Comparison of ENCODE assay signal across 11 cellular contexts in the genomic region with DNA sequence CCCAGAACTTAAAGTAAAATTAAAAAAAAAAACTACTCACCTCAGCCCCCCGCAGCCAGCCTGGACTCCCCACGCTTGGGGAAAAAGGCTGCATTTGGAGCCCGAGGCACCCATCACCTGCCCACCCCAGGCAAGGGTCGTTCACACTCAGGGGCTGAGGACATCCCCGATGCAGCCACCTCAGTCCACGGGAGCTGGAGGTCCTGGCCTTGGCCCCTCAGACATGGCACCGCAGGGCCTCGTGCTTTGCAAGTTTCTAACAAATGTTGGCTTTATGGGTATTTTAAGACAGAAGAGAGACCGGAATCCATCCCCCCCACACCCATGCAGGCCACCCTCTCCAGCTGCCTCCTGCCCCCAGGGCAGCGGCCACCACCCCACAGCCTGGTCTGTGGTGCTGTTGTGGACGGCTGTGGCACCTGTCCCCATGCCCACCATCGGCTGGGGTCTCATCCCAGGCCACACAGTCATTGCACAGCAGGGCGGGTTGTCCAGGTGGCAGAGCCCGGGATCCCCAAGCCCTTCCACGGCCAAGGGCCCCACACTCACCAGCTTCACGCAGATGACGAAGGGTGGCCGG.
"Had no signal": no experiment of that assay in that cellular context is flagged by ENCODE, and none has a peak within 500 bp of the region (broad histone marks: within the 10 kb centered on the region; RNA-seq: fewer than 3 reads in every experiment).

No MANE protein-coding gene starts in this region.

- H3K36me3 ChIP-seq: colonic mucosa, neural progenitor cell, thoracic aorta had no signal

- H3K9me3 ChIP-seq: colonic mucosa had no signal

- H3K4me1 Mint-ChIP-seq: activated CD4-positive, alpha-beta memory T cell treated with anti-CD3 and anti-CD28 coated beads, Interleukin-2, amount 10 ng/mL, durations not matched to agents 7 days and 5 days; activated naive CD8-positive, alpha-beta T cell treated with anti-CD3 and anti-CD28 coated beads for 36 hours; mesothelial cell of epicardium; neural progenitor cell had no signal

- H3K27ac ChIP-seq: colonic mucosa, heart right ventricle, neural progenitor cell, thoracic aorta had no signal

- H3K4me3 Mint-ChIP-seq: activated CD4-positive, alpha-beta memory T cell treated with anti-CD3 and anti-CD28 coated beads, Interleukin-2, amount 10 ng/mL, durations not matched to agents 7 days and 5 days; activated naive CD8-positive, alpha-beta T cell treated with anti-CD3 and anti-CD28 coated beads for 36 hours; mesothelial cell of epicardium; neural progenitor cell had no signal

- H3K27me3 Mint-ChIP-seq: activated CD4-positive, alpha-beta memory T cell treated with anti-CD3 and anti-CD28 coated beads, Interleukin-2, amount 10 ng/mL, durations not matched to agents 7 days and 5 days; activated naive CD8-positive, alpha-beta T cell treated with anti-CD3 and anti-CD28 coated beads for 36 hours had no signal

- H3K27ac Mint-ChIP-seq: activated CD4-positive, alpha-beta memory T cell treated with anti-CD3 and anti-CD28 coated beads, Interleukin-2, amount 10 ng/mL, durations not matched to agents 7 days and 5 days; activated naive CD8-positive, alpha-beta T cell treated with anti-CD3 and anti-CD28 coated beads for 36 hours; mesothelial cell of epicardium; neural progenitor cell had no signal

- H3K27me3 ChIP-seq: colonic mucosa, heart right ventricle, neural progenitor cell had no signal

- DNase-seq: activated CD4-positive, alpha-beta memory T cell treated with anti-CD3 and anti-CD28 coated beads, Interleukin-2, amount 10 ng/mL, durations not matched to agents 7 days and 5 days; activated CD4-positive, alpha-beta T cell treated with anti-CD3 and anti-CD28 coated beads for 1 hour; activated naive CD8-positive, alpha-beta T cell treated with anti-CD3 and anti-CD28 coated beads for 36 hours; colonic mucosa; effector CD4-positive, alpha-beta T cell; foreskin melanocyte; heart right ventricle; stimulated activated naive CD8-positive, alpha-beta T cell treated with anti-CD3 and anti-CD28 coated beads, Interleukin-15, Interleukin-2, amounts not matched to agents 100 U/mL and 50 U/mL, for 24 hours had no signal

- H3K4me1 ChIP-seq: colonic mucosa, heart right ventricle, neural progenitor cell had no signal

- ATAC-seq: stimulated activated naive CD8-positive, alpha-beta T cell treated with anti-CD3 and anti-CD28 coated beads, Interleukin-15, Interleukin-2, amounts not matched to agents 100 U/mL and 50 U/mL, for 24 hours had no signal

- H3K4me3 ChIP-seq: colonic mucosa, heart right ventricle, neural progenitor cell, thoracic aorta had no signal
